Comparison of ENCODE assay signal across 11 cellular contexts in the genomic region with DNA sequence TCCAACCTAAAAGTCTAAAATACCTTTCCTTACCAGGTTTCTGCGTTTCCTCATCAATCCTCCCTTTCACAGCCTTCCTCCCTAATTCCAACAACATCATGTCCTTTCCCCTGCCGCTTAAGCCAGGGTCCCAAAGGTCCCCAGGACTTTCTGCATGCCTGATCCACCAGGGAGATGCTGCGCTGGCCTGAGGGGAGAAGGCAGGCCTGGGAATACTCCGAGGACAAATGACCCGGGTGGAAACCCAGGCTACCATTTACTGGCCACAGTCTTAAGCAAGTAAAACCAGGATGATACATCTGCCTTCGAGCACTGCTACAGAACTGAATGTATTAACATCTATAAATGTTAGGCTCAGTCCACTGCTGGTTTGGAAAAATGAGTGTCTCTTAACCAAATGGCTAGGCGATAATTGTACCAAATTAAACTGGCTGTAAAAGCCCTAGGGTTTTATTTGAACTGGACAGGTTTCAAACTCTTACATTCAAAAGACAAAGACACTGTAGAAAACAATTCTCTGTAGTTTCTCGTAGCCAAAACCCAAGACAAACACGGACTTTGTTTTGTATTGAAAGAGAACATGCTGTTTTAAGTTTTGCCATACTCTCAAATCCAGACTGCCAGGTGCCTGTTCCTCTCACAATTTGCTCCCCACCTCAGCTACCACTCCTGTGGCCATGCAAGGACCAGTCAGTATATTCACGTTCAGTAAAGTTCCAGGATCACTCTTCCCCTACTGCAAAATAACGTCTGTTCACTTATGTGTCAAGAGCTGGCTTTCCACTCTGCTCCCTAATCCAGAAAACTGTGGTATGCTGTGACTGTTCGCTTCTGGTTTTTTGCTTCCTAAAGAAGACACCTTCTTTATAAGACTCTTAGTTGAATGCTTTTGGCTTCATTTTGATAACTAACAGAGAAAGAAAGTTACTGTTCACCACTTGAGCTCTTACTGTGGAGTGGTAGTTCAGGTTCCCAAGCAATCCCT. TPM values are rescaled to one million over a fixed set of nuclear protein-coding genes. Genes with fewer than 3 reads are reported as not detected.
DNase-seq lines count a peak whose midpoint lies in the region; TF ChIP-seq lines count a peak whose summit lies in the region.
"Had no signal": no experiment of that assay in that cellular context is flagged by ENCODE, and none has a peak within 500 bp of the region (broad histone marks: within the 10 kb centered on the region; RNA-seq: fewer than 3 reads in every experiment).

No MANE protein-coding gene starts in this region.

- H3K9ac ChIP-seq in mesendoderm (ENCODE audit: low read length): peak overlapping the region; percentile 46

- no CpG with 5 or more reads among the region's 12 CpGs for WGBS in mesendoderm (ENCODE audit: extremely low coverage, insufficient coverage, low lambda C conversion rate)

- H3K4ac ChIP-seq in mesendoderm (ENCODE audit: low read depth, low read length): peak overlapping the region; percentile 89

- intact Hi-C loops in tibial artery (cut with DNase I; ENCODE audit: low total_unique reads): no loop called here

- H3K27me3 ChIP-seq in mesendoderm (ENCODE audit: insufficient read depth, low read length, poor library complexity): no peaks in the 10 kb centered on the region
- H3K27me3 ChIP-seq in tibial artery: no peaks in the 10 kb centered on the region
- H3K27me3 ChIP-seq: right lobe of liver had no signal

- H3K36me3 ChIP-seq in mesendoderm (ENCODE audit: control insufficient read depth, insufficient read depth, low read length): peaks cover 1% of the 10 kb centered on the region
- H3K36me3 ChIP-seq in tibial artery: peaks cover 21 to 31% (median 21%) of the 10 kb centered on the region in 3 donors

- no peaks in the 10 kb centered on the region for H3K79me1 ChIP-seq in mesendoderm (ENCODE audit: low read length)

- H3K4me2 ChIP-seq in mesendoderm (ENCODE audit: low read length): no peak overlapping the region

- no peak for TF ChIP-seq POLR2A in erythroblast (IDR thresholded peaks at IDR 0.05; ENCODE audit: low read length)

- TF ChIP-seq CTCF in tibial artery (IDR thresholded peaks at IDR 0.05): no peak
- no peak for TF ChIP-seq CTCF in RWPE1 (conservative IDR thresholded peaks at IDR 0.05; ENCODE audit: low read depth)

- peak; percentile 17 for DNase-seq in NCI-H2196 (lab: John Stamatoyannopoulos, UW; ENCODE audit: unreplicated experiment)
- no peak for DNase-seq in NCI-H2196 treated with DMSO at 0.1 percent for 48 hours (lab: John Stamatoyannopoulos, UW; ENCODE audit: unreplicated experiment)
- no peak for DNase-seq in mesendoderm
- DNase-seq in tibial artery: no peak
- DNase-seq in RWPE1 (ENCODE audit: low spot score): no peak
- DNase-seq in erythroblast (lab: John Stamatoyannopoulos, UW): no peak
- DNase-seq in stimulated activated CD4-positive, alpha-beta T cell treated with anti-CD3 and anti-CD28 coated beads, Interleukin-2, amount 100 ng/mL, for 48 hours: no peak
- DNase-seq: NCI-H2227 treated with DMSO at 0.1 percent for 48 hours; right lobe of liver; stimulated activated naive CD4-positive, alpha-beta T cell had no signal

- CTCF ChIA-PET in RWPE1 (lab: Yijun Ruan, JAX): interaction anchor here (0.8 kb wide), 1 partner anchor 30 kb away, joined by 3 read pairs; no protein-coding TSS in a partner anchor

- peak overlapping the region; percentile 69 for H2BK120ac ChIP-seq in mesendoderm (ENCODE audit: low read depth, low read length)

- H2BK15ac ChIP-seq in mesendoderm (replicated peaks; ENCODE audit: low read depth): no peak overlapping the region

- no peaks in the 10 kb centered on the region for H3K79me2 ChIP-seq in mesendoderm (ENCODE audit: control insufficient read depth, insufficient read depth, low read length)

- no peak overlapping the region for H3K23ac ChIP-seq in mesendoderm (ENCODE audit: low read length)

- H2AK5ac ChIP-seq in mesendoderm (ENCODE audit: low read length): peak overlapping the region; percentile 91

- no peak overlapping the region for H3K4me3 ChIP-seq in mesendoderm (ENCODE audit: low read length)
- H3K4me3 ChIP-seq in tibial artery: no peak overlapping the region
- H3K4me3 ChIP-seq: right lobe of liver had no signal

- POLR2A ChIA-PET in RWPE1 (lab: Yijun Ruan, JAX; ENCODE audit: low non-redundant PET): no interaction called here

- H3K4me1 ChIP-seq in mesendoderm (ENCODE audit: control insufficient read depth, low read depth, low read length) (peaks cover 35% of the 10 kb centered on the region), tibial artery (peaks cover 0 to 66% (median 60%) of the 10 kb centered on the region in 4 donors)

- no peak overlapping the region for H4K8ac ChIP-seq in mesendoderm (ENCODE audit: low read depth, low read length)

- H3K9me3 ChIP-seq in tibial artery: no peaks in the 10 kb centered on the region
- H3K9me3 ChIP-seq: right lobe of liver had no signal

- H2BK5ac ChIP-seq in mesendoderm (ENCODE audit: low read length): peak overlapping the region; percentile 16

- H3K56ac ChIP-seq in mesendoderm (ENCODE audit: low read length): peak overlapping the region; percentile 59

- H4K5ac ChIP-seq in mesendoderm (ENCODE audit: low read length): peak overlapping the region; percentile 72

- peak overlapping the region; percentile 91 for H3K18ac ChIP-seq in mesendoderm (ENCODE audit: low read length)

- peak overlapping the region; percentile 91 for H3K27ac ChIP-seq in cingulate gyrus (ENCODE audit: low read depth, low read length)
- peak overlapping the region; percentile 64 for H3K27ac ChIP-seq in mesendoderm (ENCODE audit: low read depth, low read length)
- H3K27ac ChIP-seq in tibial artery: peak overlapping the region; percentile 76 to 80
- H3K27ac ChIP-seq in RWPE1: no peak overlapping the region

RNA-seq across cellular contexts. Expression of gene FSCN1, which starts 43.1 kb away (rescaled TPM):
- polyA plus RNA-seq in mesendoderm (2013, experiment 1 of 2): 429 TPM
- polyA plus RNA-seq in mesendoderm (2013, experiment 2 of 2): 421 TPM
